ENCODE assay signal across 2 cellular contexts in the genomic region with DNA sequence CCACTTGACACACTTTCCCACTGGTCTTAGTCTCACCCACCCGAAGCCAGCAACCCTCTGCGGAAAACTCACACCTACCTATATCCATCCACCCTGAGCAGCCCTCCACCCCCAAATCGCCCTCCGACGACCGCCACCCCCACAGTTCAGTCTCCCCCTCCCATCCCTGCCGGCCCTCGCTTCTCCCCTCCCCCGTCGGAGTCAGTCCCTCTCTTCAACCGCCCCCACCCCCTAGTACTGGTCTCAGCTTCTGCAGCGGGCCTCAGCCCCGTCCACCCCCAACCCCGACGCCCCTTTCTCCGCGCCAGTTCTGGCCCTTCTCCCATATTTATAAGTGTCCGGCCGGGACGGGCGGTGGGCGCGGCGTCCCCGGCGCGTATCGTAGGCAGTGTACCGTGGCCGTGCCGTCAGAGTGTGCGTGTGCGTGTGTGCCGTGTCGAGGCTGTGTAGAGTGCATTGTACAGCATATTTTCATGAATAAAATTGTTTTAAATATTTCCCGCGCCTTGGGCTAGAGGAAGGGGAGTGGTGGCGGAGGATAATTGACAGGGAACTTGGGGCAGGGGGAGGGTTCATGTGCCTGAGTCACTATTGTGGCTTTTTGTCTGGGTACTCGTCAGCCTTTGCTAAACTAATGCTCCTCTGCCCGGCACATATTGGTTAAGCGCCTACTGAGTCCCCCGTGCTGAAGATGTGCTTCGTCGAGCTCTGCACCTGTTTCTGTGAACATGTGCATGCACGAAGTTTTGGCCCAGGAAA.
A peak's percentile ranks its signal among the peaks of the same experiment; 100 is the strongest.
TF ChIP-seq lines count a peak whose summit lies in the region.

No MANE protein-coding gene starts in this region.

TF ChIP-seq in H1, 55 proteins besides CTCF, POLR2A, EP300 and RAD21 (continued from another document):
- TF ChIP-seq, protein P1, sequence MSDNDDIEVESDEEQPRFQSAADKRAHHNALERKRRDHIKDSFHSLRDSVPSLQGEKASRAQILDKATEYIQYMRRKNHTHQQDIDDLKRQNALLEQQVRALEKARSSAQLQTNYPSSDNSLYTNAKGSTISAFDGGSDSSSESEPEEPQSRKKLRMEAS (IDR thresholded peaks at IDR 0.05), result peak; percentile 59; the same call in 1 of the 2 replicates
- peak; percentile 44 for TF ChIP-seq ASH2L (IDR thresholded peaks at IDR 0.05; ENCODE audit: low read length)
- no peak for TF ChIP-seq SAP30 (IDR thresholded peaks at IDR 0.05; ENCODE audit: insufficient read depth, insufficient replicate concordance, low read length)

TF ChIP-seq in HEK293T, 16 proteins besides CTCF, POLR2A, EP300 and RAD21:
- TF ChIP-seq, protein P2, sequence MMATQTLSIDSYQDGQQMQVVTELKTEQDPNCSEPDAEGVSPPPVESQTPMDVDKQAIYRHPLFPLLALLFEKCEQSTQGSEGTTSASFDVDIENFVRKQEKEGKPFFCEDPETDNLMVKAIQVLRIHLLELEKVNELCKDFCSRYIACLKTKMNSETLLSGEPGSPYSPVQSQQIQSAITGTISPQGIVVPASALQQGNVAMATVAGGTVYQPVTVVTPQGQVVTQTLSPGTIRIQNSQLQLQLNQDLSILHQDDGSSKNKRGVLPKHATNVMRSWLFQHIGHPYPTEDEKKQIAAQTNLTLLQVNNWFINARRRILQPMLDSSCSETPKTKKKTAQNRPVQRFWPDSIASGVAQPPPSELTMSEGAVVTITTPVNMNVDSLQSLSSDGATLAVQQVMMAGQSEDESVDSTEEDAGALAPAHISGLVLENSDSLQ (IDR thresholded peaks at IDR 0.05), result no peak
- no peak for TF ChIP-seq LEF1 (IDR thresholded peaks at IDR 0.05; ENCODE audit: borderline replicate concordance)
- TF ChIP-seq SP1 (IDR thresholded peaks at IDR 0.05), result no peak
- TF ChIP-seq SUZ12 (IDR thresholded peaks at IDR 0.05), result no peak
- no peak for TF ChIP-seq TARDBP (IDR thresholded peaks at IDR 0.05)
- TF ChIP-seq CTBP1 (IDR thresholded peaks at IDR 0.05; ENCODE audit: borderline replicate concordance), result no peak
- TF ChIP-seq NFRKB (IDR thresholded peaks at IDR 0.05), result no peak
- TF ChIP-seq FOXM1 (IDR thresholded peaks at IDR 0.05; ENCODE audit: borderline replicate concordance), result no peak
- TF ChIP-seq ELF4 (IDR thresholded peaks at IDR 0.05), result no peak
- no peak for TF ChIP-seq L3MBTL2 (conservative IDR thresholded peaks at IDR 0.05)
- TF ChIP-seq ARNT (IDR thresholded peaks at IDR 0.05), result no peak
- TF ChIP-seq FOXA1 (IDR thresholded peaks at IDR 0.05), result no peak
- TF ChIP-seq HDGF (IDR thresholded peaks at IDR 0.05; ENCODE audit: borderline replicate concordance), result no peak
- no peak for TF ChIP-seq BHLHE40 (IDR thresholded peaks at IDR 0.05; ENCODE audit: borderline replicate concordance)
